ENCODE assay signal across 8 cellular contexts in genomic region chr3:115784739-115785571, GRCh38.
A peak's percentile ranks its signal among the peaks of the same experiment; 100 is the strongest.
DNase-seq lines count a peak whose midpoint lies in the region; ATAC-seq and TF ChIP-seq lines count a peak whose summit lies in the region.

No MANE protein-coding gene starts in this region.

- CTCF ChIA-PET in AG04450 (lab: Charles Lee) = interaction anchor here (0.7 to 4.1 kb wide), 36 partner anchors 10 to 743 kb away, joined by 3 to 49 read pairs (median 5); no protein-coding TSS in a partner anchor

- 1 to 2% methylated on average over 11 of the region's 11 CpGs for WGBS in GM23248 (ENCODE audit: low coverage in 1 of 2, low lambda C conversion rate in 2 of 2, missing lambda C conversion rate in 2 of 2), 2 experiments
- no CpG with 5 or more reads among the region's 11 CpGs for WGBS in trophoblast cell (ENCODE audit: extremely low coverage, insufficient coverage, insufficient read length)

- H3K18ac ChIP-seq in trophoblast cell (ENCODE audit: low read length) = no peak overlapping the region

- ATAC-seq in GM19023 (IDR thresholded peaks at IDR 0.05; ENCODE audit: unreplicated experiment) = no peak
- no peak for ATAC-seq in HG02759 (IDR thresholded peaks at IDR 0.05; ENCODE audit: unreplicated experiment)

- no peaks in the 10 kb centered on the region for H3K27me3 ChIP-seq in AG04450 (ENCODE audit: control insufficient read depth, insufficient read depth, low read length)
- no peaks in the 10 kb centered on the region for H3K27me3 ChIP-seq in GM23248 (replicated peaks; ENCODE audit: insufficient read depth)
- no peaks in the 10 kb centered on the region for H3K27me3 ChIP-seq in trophoblast cell (ENCODE audit: insufficient read depth, low read length)

- H3K4me2 ChIP-seq in GM23248 (ENCODE audit: unreplicated experiment) (peak overlapping the region; percentile 95), trophoblast cell (ENCODE audit: low read length) (peak overlapping the region; percentile 82)

- TF ChIP-seq CTCF in AG04450 (IDR thresholded peaks at IDR 0.05; ENCODE audit: low read depth, low read length) (no peak), VCaP (conservative IDR thresholded peaks at IDR 0.05) (no peak; the same call in none of the 2 replicates), fibroblast of pulmonary artery (IDR thresholded peaks at IDR 0.05; ENCODE audit: low read length, missing control alignments) (no peak)

- no peaks in the 10 kb centered on the region for H3K36me3 ChIP-seq in GM23248 (ENCODE audit: low read depth)
- H3K36me3 ChIP-seq in trophoblast cell (ENCODE audit: control insufficient read depth in 1 of 2, insufficient read depth in 2 of 2, low read length in 2 of 2) = no peaks in the 10 kb centered on the region

- POLR2A ChIA-PET in AG04450 (lab: Yijun Ruan, JAX) = interaction anchor here (1.2 to 1.6 kb wide), 6 partner anchors 18 to 126 kb away, joined by 3 to 8 read pairs (median 6); no protein-coding TSS in a partner anchor

- no peak overlapping the region for H4K8ac ChIP-seq in trophoblast cell (ENCODE audit: low read depth, low read length)

- H3K27ac ChIP-seq in AG04450 (ENCODE audit: low read depth, low read length) = peak overlapping the region; percentile 97
- peak overlapping the region; percentile 98 for H3K27ac ChIP-seq in GM23248
- H3K27ac ChIP-seq in VCaP = peak overlapping the region; percentile 87
- H3K27ac ChIP-seq in trophoblast cell (ENCODE audit: low read depth, low read length) = peak overlapping the region; percentile 90

- H2BK12ac ChIP-seq in trophoblast cell (ENCODE audit: low read length) = no peak overlapping the region

- no peak overlapping the region for H2BK120ac ChIP-seq in trophoblast cell (ENCODE audit: insufficient read depth, low read length, poor library complexity)

- peaks cover 44% of the 10 kb centered on the region for H3K4me1 ChIP-seq in GM23248 (ENCODE audit: insufficient read depth)
- H3K4me1 ChIP-seq in trophoblast cell (ENCODE audit: control insufficient read depth in 1 of 2, insufficient read depth in 2 of 2, low read length in 2 of 2) = peaks cover 0 to 6% of the 10 kb centered on the region in 2 experiments

- peaks cover 5% of the 10 kb centered on the region for H3K79me1 ChIP-seq in trophoblast cell (ENCODE audit: low read length)

- peaks cover 51% of the 10 kb centered on the region for H3F3A ChIP-seq in GM23248 (ENCODE audit: insufficient read depth)

- no peak overlapping the region for H3K23ac ChIP-seq in trophoblast cell (ENCODE audit: low read length)

- H4K20me1 ChIP-seq in GM23248 (ENCODE audit: insufficient read depth) = no peaks in the 10 kb centered on the region

- H3K79me2 ChIP-seq in GM23248 (ENCODE audit: insufficient read depth) (no peaks in the 10 kb centered on the region), trophoblast cell (ENCODE audit: control insufficient read depth, insufficient read depth, low read length, poor library complexity) (no peaks in the 10 kb centered on the region)

- H2BK5ac ChIP-seq in trophoblast cell (ENCODE audit: low read depth, low read length, poor library complexity) = no peak overlapping the region

- no peaks in the 10 kb centered on the region for H3K9me2 ChIP-seq in GM23248 (ENCODE audit: insufficient read depth)

- H2AFZ ChIP-seq in GM23248 (peak overlapping the region; percentile 43), trophoblast cell (ENCODE audit: insufficient read depth, low read length, poor library complexity) (no peak overlapping the region)

- in situ Hi-C loops in GM23248 (cut with MboI) = loop anchor here (10.0 kb wide), 1 partner anchor 570 kb away; no protein-coding TSS in a partner anchor

- H3K4ac ChIP-seq in trophoblast cell (ENCODE audit: low read depth, low read length) = no peak overlapping the region

- no peak overlapping the region for H4K12ac ChIP-seq in trophoblast cell (ENCODE audit: low read depth, low read length)

- no peaks in the 10 kb centered on the region for H3K9me3 ChIP-seq in AG04450 (ENCODE audit: control insufficient read depth, insufficient read depth, low read length)
- no peaks in the 10 kb centered on the region for H3K9me3 ChIP-seq in GM23248 (ENCODE audit: low read depth)
- H3K9me3 ChIP-seq in trophoblast cell (ENCODE audit: insufficient read depth, low read depth, low read length) = no peaks in the 10 kb centered on the region

- H3K4me3 ChIP-seq in AG04450 (ENCODE audit: low read depth, low read length) = peak overlapping the region; percentile 65
- peak overlapping the region; percentile 75 for H3K4me3 ChIP-seq in GM23248
- H3K4me3 ChIP-seq in fibroblast of pulmonary artery (replicated peaks; ENCODE audit: low read depth, low read length) = peak overlapping the region; percentile 65
- no peak overlapping the region for H3K4me3 ChIP-seq in trophoblast cell (ENCODE audit: low read depth, low read length)

- H4K91ac ChIP-seq in trophoblast cell (ENCODE audit: low read depth, low read length) = no peak overlapping the region

- H2AK5ac ChIP-seq in trophoblast cell (ENCODE audit: low read length) = no peak overlapping the region

- DNase-seq in AG04450 (ENCODE audit: low read depth, low spot score) = peak; percentile 85
- peak; percentile 96 for DNase-seq in GM23248
- DNase-seq in fibroblast of pulmonary artery (ENCODE audit: low read depth) = peak; percentile 39
- peak; percentile 19 to 60 for DNase-seq in trophoblast cell
- no peak for DNase-seq in DMS153 (lab: John Stamatoyannopoulos, UW)

- H3K9ac ChIP-seq in GM23248 (peak overlapping the region; percentile 96), trophoblast cell (ENCODE audit: low read length) (peak overlapping the region; percentile 55)

- H3K14ac ChIP-seq in trophoblast cell (ENCODE audit: low read length) = no peak overlapping the region
